Comparison of ENCODE assay signal across 7 cellular contexts in genomic region chr10:24900888-24901685, GRCh38. TPM values are rescaled to one million over a fixed set of nuclear protein-coding genes. Genes with fewer than 3 reads are reported as not detected.
DNase-seq lines count a peak whose midpoint lies in the region; ATAC-seq lines count a peak whose summit lies in the region.

No MANE protein-coding gene starts in this region.

- peaks cover 44% of the 10 kb centered on the region for H3K4me1 ChIP-seq in SJSA1 (replicated peaks)

- peak; percentile 85 for ATAC-seq in HG02885 (IDR thresholded peaks at IDR 0.05; ENCODE audit: poor library complexity, unreplicated experiment)

- no peaks in the 10 kb centered on the region for H3K27me3 ChIP-seq in SJSA1 (replicated peaks)

- no peaks in the 10 kb centered on the region; the same call in 1 of the 2 replicates for H3K9me3 ChIP-seq in SJSA1 (replicated peaks)

- DNase-seq in GM19238 (ENCODE audit: insufficient read length, low spot score) = peak; percentile 23
- DNase-seq in SJSA1 (ENCODE audit: low read depth in 1 of 2, low spot score in 2 of 2) = no peak
- DNase-seq in medulla oblongata (ENCODE audit: extremely low spot score) = peak; percentile 87
- DNase-seq in DMS53 treated with DMSO at 0.1 percent for 48 hours (lab: John Stamatoyannopoulos, UW; ENCODE audit: unreplicated experiment) = no peak
- DNase-seq in RKO (ENCODE audit: low spot score) = no peak
- no peak for DNase-seq in dedifferentiated amniotic fluid mesenchymal stem cell (ENCODE audit: extremely low spot score)

- no peaks in the 10 kb centered on the region; the same call in 1 of the 2 replicates for H3K36me3 ChIP-seq in SJSA1

- no peak overlapping the region for H3K4me3 ChIP-seq in SJSA1

- H3K27ac ChIP-seq in SJSA1 = peak overlapping the region; percentile 4; the same call in 1 of the 2 replicates

RNA-seq across cellular contexts. Expression of gene PRTFDC1, which starts 51.3 kb away (rescaled TPM):
- 15.0 and 48.6 TPM in 2 replicates for total RNA-seq in SJSA1 (2014; rRNA removed; shearing (Covaris generic))

Comparison
In these comparisons a context has a peak if more than half of its experiments do, and no peak if none do; other contexts are left out.
1. DNase-seq: peak in GM19238 (single experiment) and medulla oblongata (single experiment); none in SJSA1 (0 of 2), DMS53 treated with DMSO at 0.1 percent for 48 hours (single experiment), RKO (single experiment) and dedifferentiated amniotic fluid mesenchymal stem cell (single experiment).